ENCODE assay signal across 17 cellular contexts in the genomic region with DNA sequence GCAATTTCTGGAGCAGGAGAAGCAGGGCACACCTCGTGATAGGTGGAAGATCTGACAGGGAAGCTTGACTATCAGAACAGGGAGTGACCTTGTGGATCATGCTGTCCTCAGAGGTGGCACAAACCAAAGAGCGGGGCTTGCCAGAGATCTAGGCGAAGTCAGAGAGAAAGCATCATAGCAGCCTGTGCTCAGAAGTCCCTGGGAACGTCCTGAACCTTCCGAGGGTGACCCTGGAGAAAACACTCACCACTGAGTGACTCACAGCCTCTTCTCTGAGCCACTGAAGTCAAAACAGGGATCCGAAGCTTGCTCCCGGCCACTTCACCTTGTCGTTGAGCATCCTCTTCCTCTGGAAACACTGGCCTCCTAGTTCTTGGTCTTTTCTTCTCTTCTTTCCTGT. TPM values are rescaled to one million over a fixed set of nuclear protein-coding genes. Genes with fewer than 3 reads are reported as not detected.
DNase-seq lines count a peak whose midpoint lies in the region; ATAC-seq, FAIRE-seq and TF ChIP-seq lines count a peak whose summit lies in the region.
"Had no signal": no experiment of that assay in that cellular context is flagged by ENCODE, and none has a peak within 500 bp of the region (broad histone marks: within the 10 kb centered on the region; RNA-seq: fewer than 3 reads in every experiment).

No MANE protein-coding gene starts in this region.

- no peaks in the 10 kb centered on the region for H3K27me3 Mint-ChIP-seq in astrocyte (ENCODE audit: low read depth, unreplicated experiment)
- H3K27me3 Mint-ChIP-seq in activated T-cell treated with anti-CD3 and anti-CD28 coated beads, Interleukin-2, amount 50 U/mL, for 4 hours (ENCODE audit: low read depth): peaks cover 22% of the 10 kb centered on the region

- no peak overlapping the region for H3K4me3 Mint-ChIP-seq in astrocyte (ENCODE audit: unreplicated experiment)
- no peak overlapping the region for H3K4me3 Mint-ChIP-seq in activated T-cell treated with anti-CD3 and anti-CD28 coated beads, Interleukin-2, amount 50 U/mL, for 4 hours
- H3K4me3 Mint-ChIP-seq: endodermal cell had no signal

- intact Hi-C loops in head of caudate nucleus (cut with DNase I): no loop called here

- H3K27me3 ChIP-seq in astrocyte (ENCODE audit: insufficient read depth, low read length) (no peaks in the 10 kb centered on the region), skeletal muscle satellite cell (ENCODE audit: control insufficient read depth, insufficient read depth, low read length) (no peaks in the 10 kb centered on the region)
- H3K27me3 ChIP-seq: cardiac muscle cell had no signal

- no peak overlapping the region for H3K27ac ChIP-seq in astrocyte (ENCODE audit: low read depth, low read length)
- H3K27ac ChIP-seq: cardiac muscle cell had no signal

- H3K4me2 ChIP-seq in astrocyte (ENCODE audit: low read length) (peak overlapping the region; percentile 17), skeletal muscle satellite cell (ENCODE audit: low read length) (peak overlapping the region; percentile 47)

- no peaks in the 10 kb centered on the region for H3K79me2 ChIP-seq in astrocyte (ENCODE audit: insufficient read depth, low read length)

- H3K27ac Mint-ChIP-seq in astrocyte (ENCODE audit: unreplicated experiment): no peak overlapping the region
- H3K27ac Mint-ChIP-seq: endodermal cell had no signal

- H3K4me1 ChIP-seq in astrocyte (ENCODE audit: insufficient read depth, low read length) (peaks cover 23% of the 10 kb centered on the region), skeletal muscle satellite cell (ENCODE audit: control insufficient read depth, insufficient read depth, low read length) (peaks cover 53% of the 10 kb centered on the region)

- no peak overlapping the region for H3K4me3 ChIP-seq in astrocyte (ENCODE audit: insufficient read depth, low read depth, low read length)
- peak overlapping the region; percentile 15 for H3K4me3 ChIP-seq in skeletal muscle satellite cell (ENCODE audit: low read length)
- H3K4me3 ChIP-seq: cardiac muscle cell, skin epidermis had no signal

- ATAC-seq in activated T-cell treated with anti-CD3 and anti-CD28 coated beads, Interleukin-2, amount 50 U/mL, for 4 hours: no peak
- ATAC-seq: HepG2 had no signal

- FAIRE-seq in astrocyte (lab: Jason Lieb, UNC): no peak
- FAIRE-seq: HepG2 had no signal

- H3K9me3 ChIP-seq in astrocyte (ENCODE audit: insufficient read depth, low read depth, low read length) (no peaks in the 10 kb centered on the region), skeletal muscle satellite cell (replicated peaks; ENCODE audit: low read length) (no peaks in the 10 kb centered on the region)

- peaks cover 23% of the 10 kb centered on the region for H3K4me1 Mint-ChIP-seq in astrocyte (ENCODE audit: low read depth, unreplicated experiment)
- H3K4me1 Mint-ChIP-seq in activated T-cell treated with anti-CD3 and anti-CD28 coated beads, Interleukin-2, amount 50 U/mL, for 4 hours (ENCODE audit: low read depth): peaks cover 11% of the 10 kb centered on the region
- H3K4me1 Mint-ChIP-seq: endodermal cell had no signal

- peaks cover 4% of the 10 kb centered on the region for H3K9me3 Mint-ChIP-seq in astrocyte (ENCODE audit: unreplicated experiment)
- no peaks in the 10 kb centered on the region for H3K9me3 Mint-ChIP-seq in activated T-cell treated with anti-CD3 and anti-CD28 coated beads, Interleukin-2, amount 50 U/mL, for 4 hours
- H3K9me3 Mint-ChIP-seq: endodermal cell had no signal

- DNase-seq in EH (ENCODE audit: low read depth) (peak; percentile 81), astrocyte (ENCODE audit: low read depth) (peak; percentile 67), iris pigment epithelial cell (ENCODE audit: low read depth) (peak; percentile 89), retina (no peak), NCI-H226 (no peak), head of caudate nucleus (no peak)
- no peak for DNase-seq in activated T-cell treated with anti-CD3 and anti-CD28 coated beads, Interleukin-2, amount 50 U/mL, for 4 hours
- DNase-seq: activated naive CD4-positive, alpha-beta T cell; AML-193; endodermal cell; NCI-H446 treated with DMSO at 0.1 percent for 48 hours; SW 1271 had no signal

- H3K36me3 Mint-ChIP-seq in astrocyte (ENCODE audit: low read depth, unreplicated experiment): peaks cover 3% of the 10 kb centered on the region
- H3K36me3 Mint-ChIP-seq in activated T-cell treated with anti-CD3 and anti-CD28 coated beads, Interleukin-2, amount 50 U/mL, for 4 hours (ENCODE audit: insufficient read depth): no peaks in the 10 kb centered on the region

- H3K9ac ChIP-seq in astrocyte (ENCODE audit: low read length) (no peak overlapping the region), skeletal muscle satellite cell (ENCODE audit: low read depth, low read length) (peak overlapping the region; percentile 62)

- H3K36me3 ChIP-seq in astrocyte (ENCODE audit: insufficient read depth, low read length): no peaks in the 10 kb centered on the region
- H3K36me3 ChIP-seq in skeletal muscle satellite cell (ENCODE audit: insufficient read depth, low read length): no peaks in the 10 kb centered on the region
- H3K36me3 ChIP-seq: cardiac muscle cell had no signal

- H2AFZ ChIP-seq in astrocyte (ENCODE audit: low read depth, low read length): peak overlapping the region; percentile 7

- no peak for TF ChIP-seq CTCF in astrocyte (IDR thresholded peaks at IDR 0.05; ENCODE audit: insufficient read depth, low read depth, low read length)

- H4K20me1 ChIP-seq in astrocyte (ENCODE audit: insufficient read depth, low read length): no peaks in the 10 kb centered on the region

RNA-seq across cellular contexts. Expression of a gene that starts 56.7 kb away (rescaled TPM):
- total RNA-seq in astrocyte: 0.34 TPM in 1 of 2 replicates, not detected in the other
- 0.76 and 1.5 TPM in 2 replicates for total RNA-seq in skeletal muscle satellite cell (2012; rRNA removed)
- 10 to 100 TPM in 1 of 3 donors, 1 to 10 TPM in 2; 4.1 to 11.4 (median 4.3) TPM for total RNA-seq in activated T-cell treated with anti-CD3 and anti-CD28 coated beads, Interleukin-2, amount 50 U/mL, for 4 hours
- total RNA-seq: cardiac muscle cell, OCI-LY7 had no signal

Comparison
In these comparisons a context has a peak if more than half of its experiments do, and no peak if none do; other contexts are left out.
1. DNase-seq: peak in EH (single experiment), astrocyte (single experiment) and iris pigment epithelial cell (single experiment); none in retina (single experiment), NCI-H226 (single experiment), head of caudate nucleus (0 of 42) and activated T-cell treated with anti-CD3 and anti-CD28 coated beads, Interleukin-2, amount 50 U/mL, for 4 hours (single experiment).